ENCODE assay signal across 1 cellular context in genomic region chrX:42803320-42803719, GRCh38.
TF ChIP-seq lines count a peak whose summit lies in the region.

No MANE protein-coding gene starts in this region.

TF ChIP-seq in H1, 55 proteins besides CTCF, POLR2A, EP300 and RAD21:
- no peak for TF ChIP-seq POLR2AphosphoS5 (IDR thresholded peaks at IDR 0.05; ENCODE audit: low read depth, low read length)
- no peak for TF ChIP-seq TAF1 (IDR thresholded peaks at IDR 0.05; ENCODE audit: low read depth, low read length)
- no peak for TF ChIP-seq GABPA (IDR thresholded peaks at IDR 0.05; ENCODE audit: borderline replicate concordance, insufficient read depth, low read length)
- TF ChIP-seq POU5F1 (IDR thresholded peaks at IDR 0.05; ENCODE audit: low read depth, low read length) = no peak
- no peak for TF ChIP-seq KDM5A (IDR thresholded peaks at IDR 0.05; ENCODE audit: low read length)
TF ChIP-seq in H1: peak in this region for 0.
